ENCODE assay signal across 10 cellular contexts in the genomic region with DNA sequence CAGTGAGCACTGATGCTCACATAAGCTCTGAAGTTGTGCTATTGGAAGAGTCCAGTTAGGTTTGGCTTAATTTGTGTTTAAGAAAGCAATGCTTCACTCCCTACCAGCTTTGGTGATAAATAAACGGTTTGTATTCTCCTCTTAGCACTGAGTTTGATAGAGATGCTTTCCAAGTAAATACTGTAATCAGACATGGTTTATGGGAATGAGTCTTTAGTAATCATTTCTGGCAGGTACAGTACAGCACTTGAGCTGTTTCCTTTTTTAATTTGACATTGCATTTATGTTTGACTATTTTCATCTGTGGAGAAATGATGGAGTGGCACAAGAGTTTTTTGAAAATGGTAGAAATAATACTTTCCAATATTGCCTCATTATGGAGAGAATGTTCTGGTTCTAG.
"Had no signal": no experiment of that assay in that cellular context is flagged by ENCODE, and none has a peak within 500 bp of the region (broad histone marks: within the 10 kb centered on the region; RNA-seq: fewer than 3 reads in every experiment).

No MANE protein-coding gene starts in this region.

- H3K36me3 ChIP-seq: HAP-1 had no signal

- H3K9me3 Mint-ChIP-seq: GM23338, HFFc6 had no signal

- H3K4me1 ChIP-seq: HAP-1 had no signal

- FAIRE-seq: H1, H54 had no signal

- H3K4me3 ChIP-seq: GM23248, GM23338, HAP-1 had no signal

- H2AFZ ChIP-seq: GM23248, GM23338 had no signal

- H3K4me3 Mint-ChIP-seq: GM23338, H9, HFFc6 had no signal

- H3K9ac ChIP-seq: GM23248 had no signal

- H3K9me3 ChIP-seq: HAP-1 had no signal

- DNase-seq: GM23248, GOT3, H7, H9, HCEC 1CT, HFFc6 had no signal

- H3K27ac ChIP-seq: GM23248 had no signal

- H3K27ac Mint-ChIP-seq: GM23338, H9, HFFc6 had no signal

- H3K4me1 Mint-ChIP-seq: GM23338, H9 had no signal

- H3K4me2 ChIP-seq: GM23338 had no signal
